1 cellular context compared by ENCODE assay signal in the genomic region with DNA sequence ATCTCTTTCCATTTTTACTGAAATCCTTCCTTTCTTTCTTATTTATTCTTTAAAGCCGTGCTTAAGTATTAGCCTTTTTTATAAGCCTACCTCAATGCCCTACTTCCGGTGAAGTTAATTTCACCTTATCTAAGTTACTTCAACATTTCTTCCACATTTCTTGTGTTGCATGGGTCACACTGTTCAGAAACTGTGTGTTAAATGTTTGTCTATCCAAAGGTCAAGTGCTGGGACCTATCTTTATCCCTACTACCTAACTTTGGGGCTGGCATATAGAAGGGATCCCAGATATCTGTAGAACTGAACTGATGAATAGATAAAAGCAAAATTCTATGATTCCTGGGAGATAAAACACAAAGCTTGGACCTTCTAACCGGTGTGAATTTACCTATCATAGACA.
TF ChIP-seq lines count a peak whose summit lies in the region.

No MANE protein-coding gene starts in this region.

TF ChIP-seq in WTC11, 78 proteins besides CTCF, POLR2A, EP300 and RAD21 (continued from another document):
- TF ChIP-seq, protein P1, sequence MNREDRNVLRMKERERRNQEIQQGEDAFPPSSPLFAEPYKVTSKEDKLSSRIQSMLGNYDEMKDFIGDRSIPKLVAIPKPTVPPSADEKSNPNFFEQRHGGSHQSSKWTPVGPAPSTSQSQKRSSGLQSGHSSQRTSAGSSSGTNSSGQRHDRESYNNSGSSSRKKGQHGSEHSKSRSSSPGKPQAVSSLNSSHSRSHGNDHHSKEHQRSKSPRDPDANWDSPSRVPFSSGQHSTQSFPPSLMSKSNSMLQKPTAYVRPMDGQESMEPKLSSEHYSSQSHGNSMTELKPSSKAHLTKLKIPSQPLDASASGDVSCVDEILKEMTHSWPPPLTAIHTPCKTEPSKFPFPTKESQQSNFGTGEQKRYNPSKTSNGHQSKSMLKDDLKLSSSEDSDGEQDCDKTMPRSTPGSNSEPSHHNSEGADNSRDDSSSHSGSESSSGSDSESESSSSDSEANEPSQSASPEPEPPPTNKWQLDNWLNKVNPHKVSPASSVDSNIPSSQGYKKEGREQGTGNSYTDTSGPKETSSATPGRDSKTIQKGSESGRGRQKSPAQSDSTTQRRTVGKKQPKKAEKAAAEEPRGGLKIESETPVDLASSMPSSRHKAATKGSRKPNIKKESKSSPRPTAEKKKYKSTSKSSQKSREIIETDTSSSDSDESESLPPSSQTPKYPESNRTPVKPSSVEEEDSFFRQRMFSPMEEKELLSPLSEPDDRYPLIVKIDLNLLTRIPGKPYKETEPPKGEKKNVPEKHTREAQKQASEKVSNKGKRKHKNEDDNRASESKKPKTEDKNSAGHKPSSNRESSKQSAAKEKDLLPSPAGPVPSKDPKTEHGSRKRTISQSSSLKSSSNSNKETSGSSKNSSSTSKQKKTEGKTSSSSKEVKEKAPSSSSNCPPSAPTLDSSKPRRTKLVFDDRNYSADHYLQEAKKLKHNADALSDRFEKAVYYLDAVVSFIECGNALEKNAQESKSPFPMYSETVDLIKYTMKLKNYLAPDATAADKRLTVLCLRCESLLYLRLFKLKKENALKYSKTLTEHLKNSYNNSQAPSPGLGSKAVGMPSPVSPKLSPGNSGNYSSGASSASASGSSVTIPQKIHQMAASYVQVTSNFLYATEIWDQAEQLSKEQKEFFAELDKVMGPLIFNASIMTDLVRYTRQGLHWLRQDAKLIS (CRISPR knock-in tag; IDR thresholded peaks at IDR 0.05; ENCODE audit: borderline replicate concordance) = no peak
- TF ChIP-seq CBFB (CRISPR knock-in tag; IDR thresholded peaks at IDR 0.05; ENCODE audit: low read depth) (no peak), SMAD3 (CRISPR knock-in tag; IDR thresholded peaks at IDR 0.05; ENCODE audit: borderline replicate concordance) (no peak)
- TF ChIP-seq, protein P2, sequence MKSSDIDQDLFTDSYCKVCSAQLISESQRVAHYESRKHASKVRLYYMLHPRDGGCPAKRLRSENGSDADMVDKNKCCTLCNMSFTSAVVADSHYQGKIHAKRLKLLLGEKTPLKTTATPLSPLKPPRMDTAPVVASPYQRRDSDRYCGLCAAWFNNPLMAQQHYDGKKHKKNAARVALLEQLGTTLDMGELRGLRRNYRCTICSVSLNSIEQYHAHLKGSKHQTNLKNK (CRISPR knock-in tag; IDR thresholded peaks at IDR 0.05) = no peak
